In the genomic region with DNA sequence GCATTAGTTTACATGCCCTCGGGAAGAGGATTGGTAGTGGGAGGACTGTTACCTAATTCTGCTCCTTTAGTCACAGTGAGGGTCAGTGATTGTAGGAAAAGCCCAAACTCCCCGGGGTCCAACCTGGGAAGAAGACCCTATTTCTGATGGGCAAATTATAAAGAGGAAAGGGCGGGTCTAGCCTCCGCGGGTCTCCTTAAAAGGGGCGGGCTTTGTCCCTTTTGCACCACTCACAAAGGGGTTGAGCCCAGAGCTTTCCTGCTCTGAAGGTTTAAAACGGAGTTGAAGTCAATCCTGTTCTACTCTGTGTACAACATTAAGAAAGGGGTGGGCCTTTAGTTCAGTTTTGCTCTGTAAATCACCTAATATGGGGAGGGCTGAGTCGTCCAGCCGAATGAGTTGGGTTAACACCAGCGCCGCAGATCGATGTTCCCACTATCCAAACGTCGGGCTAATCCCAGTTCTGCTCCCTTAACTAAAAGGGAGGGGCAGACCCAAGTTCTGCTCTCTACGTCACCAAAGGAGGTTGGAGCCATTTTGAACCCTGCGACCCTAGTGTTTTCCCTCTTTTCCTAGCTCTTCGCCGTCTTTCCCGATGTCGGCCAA, we compare ENCODE assay signal across 1 cellular context.
TF ChIP-seq lines count a peak whose summit lies in the region.

No MANE protein-coding gene starts in this region.

TF ChIP-seq in SK-N-SH, 30 proteins besides CTCF, POLR2A, EP300 and RAD21 (continued from another document):
- TF ChIP-seq, protein P1, sequence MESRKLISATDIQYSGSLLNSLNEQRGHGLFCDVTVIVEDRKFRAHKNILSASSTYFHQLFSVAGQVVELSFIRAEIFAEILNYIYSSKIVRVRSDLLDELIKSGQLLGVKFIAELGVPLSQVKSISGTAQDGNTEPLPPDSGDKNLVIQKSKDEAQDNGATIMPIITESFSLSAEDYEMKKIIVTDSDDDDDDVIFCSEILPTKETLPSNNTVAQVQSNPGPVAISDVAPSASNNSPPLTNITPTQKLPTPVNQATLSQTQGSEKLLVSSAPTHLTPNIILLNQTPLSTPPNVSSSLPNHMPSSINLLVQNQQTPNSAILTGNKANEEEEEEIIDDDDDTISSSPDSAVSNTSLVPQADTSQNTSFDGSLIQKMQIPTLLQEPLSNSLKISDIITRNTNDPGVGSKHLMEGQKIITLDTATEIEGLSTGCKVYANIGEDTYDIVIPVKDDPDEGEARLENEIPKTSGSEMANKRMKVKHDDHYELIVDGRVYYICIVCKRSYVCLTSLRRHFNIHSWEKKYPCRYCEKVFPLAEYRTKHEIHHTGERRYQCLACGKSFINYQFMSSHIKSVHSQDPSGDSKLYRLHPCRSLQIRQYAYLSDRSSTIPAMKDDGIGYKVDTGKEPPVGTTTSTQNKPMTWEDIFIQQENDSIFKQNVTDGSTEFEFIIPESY (IDR thresholded peaks at IDR 0.05; ENCODE audit: borderline replicate concordance, low read depth) = no peak
- TF ChIP-seq, protein P2, sequence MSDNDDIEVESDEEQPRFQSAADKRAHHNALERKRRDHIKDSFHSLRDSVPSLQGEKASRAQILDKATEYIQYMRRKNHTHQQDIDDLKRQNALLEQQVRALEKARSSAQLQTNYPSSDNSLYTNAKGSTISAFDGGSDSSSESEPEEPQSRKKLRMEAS (IDR thresholded peaks at IDR 0.05; ENCODE audit: low read depth) = no peak
- TF ChIP-seq EZH2phosphoT487 (IDR thresholded peaks at IDR 0.05; ENCODE audit: borderline replicate concordance, low read depth) = no peak
- TF ChIP-seq, protein P3, sequence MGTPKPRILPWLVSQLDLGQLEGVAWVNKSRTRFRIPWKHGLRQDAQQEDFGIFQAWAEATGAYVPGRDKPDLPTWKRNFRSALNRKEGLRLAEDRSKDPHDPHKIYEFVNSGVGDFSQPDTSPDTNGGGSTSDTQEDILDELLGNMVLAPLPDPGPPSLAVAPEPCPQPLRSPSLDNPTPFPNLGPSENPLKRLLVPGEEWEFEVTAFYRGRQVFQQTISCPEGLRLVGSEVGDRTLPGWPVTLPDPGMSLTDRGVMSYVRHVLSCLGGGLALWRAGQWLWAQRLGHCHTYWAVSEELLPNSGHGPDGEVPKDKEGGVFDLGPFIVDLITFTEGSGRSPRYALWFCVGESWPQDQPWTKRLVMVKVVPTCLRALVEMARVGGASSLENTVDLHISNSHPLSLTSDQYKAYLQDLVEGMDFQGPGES (IDR thresholded peaks at IDR 0.05; ENCODE audit: low read depth, low read length) = no peak
